In genomic region chr1:15847100-15847892, GRCh38 we compare ENCODE assay signal across 8 cellular contexts.
DNase-seq lines count a peak whose midpoint lies in the region; ATAC-seq and TF ChIP-seq lines count a peak whose summit lies in the region.

Gene SPEN, plus strand, starts transcription at chr1:15847707. Its CDS starts 361 bp downstream, at chr1:15848068.

- H3K27ac Mint-ChIP-seq in central memory CD8-positive, alpha-beta T cell (ENCODE audit: low read depth) = peak within 1 kb of the TSS; percentile 92

- ATAC-seq in GM19043 (IDR thresholded peaks at IDR 0.05; ENCODE audit: low read depth, unreplicated experiment) (peak; percentile 64), HG03354 (IDR thresholded peaks at IDR 0.05; ENCODE audit: poor library complexity, severe bottlenecking, unreplicated experiment) (peak; percentile 63)
- ATAC-seq in activated CD4-positive, CD25-positive, alpha-beta regulatory T cell treated with anti-CD3 and anti-CD28 coated beads, Interleukin-2, amount 50 U/mL, for 24 hours = peak; percentile 81 to 83
- peak; percentile 76 for ATAC-seq in central memory CD8-positive, alpha-beta T cell (replicated peaks; ENCODE audit: extremely low read depth, poor library complexity, severe bottlenecking)

- peaks cover 15% of the 10 kb centered on the region for H3K36me3 Mint-ChIP-seq in central memory CD8-positive, alpha-beta T cell (ENCODE audit: insufficient read depth)

- H3K4me3 Mint-ChIP-seq in central memory CD8-positive, alpha-beta T cell = peak within 1 kb of the TSS; percentile 98

- peaks cover 33% of the 10 kb centered on the region for H3K4me1 Mint-ChIP-seq in central memory CD8-positive, alpha-beta T cell

- H3K4me3 ChIP-seq in AG09309 (ENCODE audit: control insufficient read depth, low read depth, low read length) = peak within 1 kb of the TSS; percentile 66

- no peak for TF ChIP-seq CTCF in AG09309 (IDR thresholded peaks at IDR 0.05; ENCODE audit: control insufficient read depth, insufficient read depth, low read depth, low read length, missing control alignments)

- H3K9me3 Mint-ChIP-seq in central memory CD8-positive, alpha-beta T cell = no peaks in the 10 kb centered on the region

- no peaks in the 10 kb centered on the region for H3K27me3 Mint-ChIP-seq in central memory CD8-positive, alpha-beta T cell

- DNase-seq in AG09309 (ENCODE audit: low read depth) (peak; percentile 84), NCI-H446 treated with DMSO at 0.1 percent for 48 hours (lab: John Stamatoyannopoulos, UW) (peak; percentile 96), islet precursor cell (peak; percentile 99)
- DNase-seq in central memory CD8-positive, alpha-beta T cell (ENCODE audit: low spot score in 2 of 2) = peak; percentile 91 to 95
- DNase-seq in stimulated activated CD4-positive, alpha-beta T cell treated with anti-CD3 and anti-CD28 coated beads, Interleukin-12 subunit alpha, Interleukin-12 subunit beta, amount 100 ng/mL, for 4 hours = peak; percentile 97

Comparison
In these comparisons a context has a peak if more than half of its experiments do, and no peak if none do; other contexts are left out.
1. Peak in every context shown above with its lines: DNase-seq, ATAC-seq and H3K4me3 ChIP-seq.